In the genomic region with DNA sequence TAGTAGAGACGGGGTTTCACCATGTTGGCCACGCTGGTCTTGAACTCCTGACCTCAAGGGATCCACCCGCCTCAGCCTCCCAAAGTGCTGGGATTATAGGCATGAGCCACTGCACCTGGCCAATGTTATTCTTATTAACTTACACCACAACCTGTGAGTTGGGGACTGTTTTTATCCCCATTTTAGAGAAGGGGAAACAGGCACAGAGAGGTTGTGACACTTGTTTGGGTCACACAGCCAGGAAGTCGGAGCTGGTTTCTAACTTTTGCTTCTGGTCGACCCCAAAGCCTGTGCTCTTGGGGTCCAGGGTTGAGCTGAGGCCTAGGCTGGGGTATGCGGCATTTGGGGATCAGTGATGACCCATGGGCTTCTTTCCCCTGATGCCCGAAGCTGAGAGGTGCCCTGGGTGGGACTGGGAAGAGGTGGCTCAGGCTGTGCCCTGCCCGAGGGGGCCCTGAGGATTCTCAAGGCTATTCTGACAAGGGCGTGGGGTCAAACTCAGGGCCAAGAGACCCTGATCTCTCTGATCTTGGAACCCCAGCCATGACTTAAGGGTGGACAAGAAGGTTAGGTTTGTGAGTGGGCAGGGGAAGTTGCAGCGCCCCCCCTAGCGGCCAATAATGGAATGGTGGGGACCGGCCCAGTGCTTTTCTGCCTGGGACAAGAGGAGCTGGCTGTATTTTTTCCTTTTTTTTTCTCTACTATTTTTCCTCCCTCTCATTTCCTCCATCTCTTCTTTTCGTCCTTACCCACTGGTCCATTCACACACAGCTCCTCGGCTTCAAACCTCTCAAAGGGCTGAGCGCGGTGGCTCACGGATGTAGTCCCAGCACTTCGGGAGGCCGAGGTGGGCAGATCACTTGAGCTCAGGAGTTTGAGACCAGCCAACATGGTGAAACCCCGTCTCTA, we compare ENCODE assay signal across 9 cellular contexts. TPM values are rescaled to one million over a fixed set of nuclear protein-coding genes. Genes with fewer than 3 reads are reported as not detected.
DNase-seq lines count a peak whose midpoint lies in the region; ATAC-seq, FAIRE-seq and TF ChIP-seq lines count a peak whose summit lies in the region.
"Had no signal": no experiment of that assay in that cellular context is flagged by ENCODE, and none has a peak within 500 bp of the region (broad histone marks: within the 10 kb centered on the region; RNA-seq: fewer than 3 reads in every experiment).

No MANE protein-coding gene starts in this region.

- H4K20me1 ChIP-seq in mammary epithelial cell (ENCODE audit: insufficient read depth, low read length), result no peaks in the 10 kb centered on the region

- H3K27ac ChIP-seq in mammary epithelial cell (ENCODE audit: insufficient read depth, low read depth, low read length), result no peak overlapping the region

- no peak overlapping the region for H3K9ac ChIP-seq in mammary epithelial cell (ENCODE audit: insufficient read depth, low read length)

- DNase-seq in D721Med (ENCODE audit: insufficient read length, low spot score) (peak; percentile 43), HuH-7 (ENCODE audit: low spot score) (peak; percentile 64), UCSD-AML1 (lab: John Stamatoyannopoulos, UW; ENCODE audit: unreplicated experiment) (peak; percentile 73), mammary epithelial cell (peak; percentile 11), islet precursor cell (peak; percentile 89), OCI-M2 (lab: John Stamatoyannopoulos, UW; ENCODE audit: unreplicated experiment) (no peak)
- DNase-seq in stimulated activated CD4-positive, alpha-beta T cell treated with anti-CD3 and anti-CD28 coated beads, Interleukin-4, amount 100 ng/mL, for 1 hour, result peak; percentile 55

- no peak for FAIRE-seq in D721Med (lab: Jason Lieb, UNC)
- FAIRE-seq: TTC549 had no signal

- ATAC-seq in HG02870 (IDR thresholded peaks at IDR 0.05; ENCODE audit: unreplicated experiment), result no peak

- intact Hi-C loops in mammary epithelial cell (cut with micrococcal nuclease), result loop anchor here (1.0 to 5.0 kb wide), 4 partner anchors 68 to 378 kb away; partner anchors contain the start of gene PLBD2

- H3K4me1 ChIP-seq in mammary epithelial cell (ENCODE audit: insufficient read depth, low read length), result peaks cover 5% of the 10 kb centered on the region

- in situ Hi-C loops in mammary epithelial cell (cut with MboI; ENCODE audit: low sequenced_read_pairs in 2 of 2), result loop anchor here (5.0 to 10.0 kb wide), 3 partner anchors 110 to 230 kb away; no protein-coding TSS in a partner anchor

- no peak overlapping the region for H2AFZ ChIP-seq in mammary epithelial cell (ENCODE audit: low read depth, low read length)

- 57% methylated on average over 14 of the region's 20 CpGs for WGBS in mammary epithelial cell (ENCODE audit: low coverage, missing lambda C conversion rate)

- H3K79me2 ChIP-seq in mammary epithelial cell (ENCODE audit: insufficient read depth, low read length), result peaks cover 4% of the 10 kb centered on the region

- CTCF ChIA-PET in mammary epithelial cell (lab: Charles Lee; ENCODE audit: low non-redundant PET), result interaction anchor here (0.6 to 0.8 kb wide), 4 partner anchors 18 to 432 kb away, joined by 3 to 4 read pairs (median 3); no protein-coding TSS in a partner anchor

- no TSS peak for BruUV-seq in mammary epithelial cell (replicated peaks; lab: Mats Ljungman, UMichigan)

- no peaks in the 10 kb centered on the region for H3K9me3 ChIP-seq in mammary epithelial cell (replicated peaks; ENCODE audit: insufficient read depth, low read length)

- peak; percentile 57 for TF ChIP-seq CTCF in D721Med (IDR thresholded peaks at IDR 0.05; ENCODE audit: insufficient read depth, missing control alignments)
- peak; percentile 85 to 86 for TF ChIP-seq CTCF in mammary epithelial cell (conservative IDR thresholded peaks at IDR 0.05 in 1 of 2, IDR thresholded peaks at IDR 0.05 in 1 of 2; ENCODE audit: extremely low read depth in 1 of 2, insufficient read depth in 1 of 2, low read depth in 1 of 2, low read length in 2 of 2)

- no peaks in the 10 kb centered on the region for H3K36me3 ChIP-seq in mammary epithelial cell (ENCODE audit: insufficient read depth, low read length)

- H3K27me3 ChIP-seq in mammary epithelial cell (ENCODE audit: insufficient read depth, low read length), result no peaks in the 10 kb centered on the region

- no peak overlapping the region for H3K4me3 ChIP-seq in mammary epithelial cell (replicated peaks in 1 of 3; ENCODE audit: insufficient read depth in 1 of 3, low read depth in 2 of 3, low read length in 3 of 3)

- dilution Hi-C loops in mammary epithelial cell (cut with HindIII; ENCODE audit: low sequenced_read_pairs), result no loop called here

- no peak overlapping the region for H3K4me2 ChIP-seq in mammary epithelial cell (ENCODE audit: insufficient read depth, low read depth, low read length)

RNA-seq across cellular contexts. Expression of gene SDSL, which starts 3.0 kb away (rescaled TPM):
- total RNA-seq in mammary epithelial cell, result 10 to 100 TPM in 1 of 2 donors, 1 to 10 TPM in 1; 5.7 to 10.8 TPM
- polyA plus RNA-seq in mammary epithelial cell, result 6.1 TPM
- polyA minus RNA-seq in mammary epithelial cell, result 4.7 TPM

RNA-seq across cellular contexts. Expression of gene SDS, which starts 21.5 kb away (rescaled TPM):
- not detected for total RNA-seq in mammary epithelial cell
- not detected for polyA plus RNA-seq in mammary epithelial cell
- not detected for polyA minus RNA-seq in mammary epithelial cell

RNA-seq across cellular contexts. Expression of gene LHX5, which starts 46.5 kb away (rescaled TPM):
- under 1 TPM; 0.49 to 0.67 TPM for total RNA-seq in mammary epithelial cell
- 0.17 TPM for polyA plus RNA-seq in mammary epithelial cell
- polyA minus RNA-seq in mammary epithelial cell, result not detected
